29 cellular contexts compared by ENCODE assay signal in the genomic region with DNA sequence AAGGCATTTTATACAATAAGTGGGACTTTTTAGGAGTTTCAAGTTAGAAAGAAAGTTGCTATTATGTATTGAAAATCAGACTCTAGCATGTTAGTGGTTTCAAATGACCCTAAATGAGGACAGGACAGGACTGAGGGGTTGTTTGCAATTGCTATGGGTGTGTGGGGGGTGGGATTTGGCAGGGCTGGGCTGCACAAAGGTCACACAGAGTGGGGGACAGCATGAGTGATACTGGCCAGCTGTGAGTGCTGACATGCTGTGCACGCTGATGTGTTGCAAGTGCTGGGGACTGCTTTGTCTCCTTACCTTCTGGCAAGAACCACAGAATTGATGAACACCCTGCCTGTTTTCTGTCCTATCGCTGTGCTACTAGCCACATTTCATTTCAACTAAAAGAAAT.
"Had no signal": no experiment of that assay in that cellular context is flagged by ENCODE, and none has a peak within 500 bp of the region (broad histone marks: within the 10 kb centered on the region; RNA-seq: fewer than 3 reads in every experiment).

No MANE protein-coding gene starts in this region.

- H3K27ac ChIP-seq: adrenal gland, body of pancreas, coronary artery, dorsolateral prefrontal cortex, esophagus muscularis mucosa, foreskin keratinocyte, gastroesophageal sphincter had no signal

- H3K4me3 ChIP-seq: adrenal gland, body of pancreas, coronary artery, dorsolateral prefrontal cortex, esophagus muscularis mucosa, gastroesophageal sphincter had no signal

- H3K27me3 ChIP-seq: adrenal gland, body of pancreas, dorsolateral prefrontal cortex, esophagus muscularis mucosa, foreskin keratinocyte, gastroesophageal sphincter had no signal

- DNase-seq: activated CD4-positive, alpha-beta memory T cell treated with anti-CD3 and anti-CD28 coated beads for 36 hours; activated CD4-positive, alpha-beta T cell treated with anti-CD3 and anti-CD28 coated beads for 36 hours; activated CD4-positive, alpha-beta T cell treated with anti-CD3 and anti-CD28 coated beads, Interleukin-2, amount 10 ng/mL, durations not matched to agents 24 days and 14 days; activated CD4-positive, CD25-positive, alpha-beta regulatory T cell; activated CD4-positive, CD25-positive, alpha-beta regulatory T cell treated with anti-CD3 and anti-CD28 coated beads, Interleukin-2, amount 50 U/mL, for 72 hours; activated CD8-positive, alpha-beta memory T cell treated with anti-CD3 and anti-CD28 coated beads, Interleukin-2, amount 10 ng/mL, durations not matched to agents 7 days and 5 days; activated CD8-positive, alpha-beta memory T cell treated with anti-CD3 and anti-CD28 coated beads, Interleukin-2, amount 50 U/mL, for 4 hours; activated CD8-positive, alpha-beta T cell treated with anti-CD3 and anti-CD28 coated beads, Interleukin-2, amount 10 ng/mL, durations not matched to agents 7 days and 5 days; activated effector memory CD4-positive, alpha-beta T cell treated with anti-CD3 and anti-CD28 coated beads, Interleukin-2, amount 50 U/mL, for 16 hours; activated naive CD4-positive, alpha-beta T cell treated with anti-CD3 and anti-CD28 coated beads for 36 hours; activated naive CD8-positive, alpha-beta T cell treated with anti-CD3 and anti-CD28 coated beads for 36 hours; activated naive CD8-positive, alpha-beta T cell treated with anti-CD3 and anti-CD28 coated beads, Interleukin-2, amount 50 U/mL, for 24 hours; activated T-cell treated with anti-CD3 and anti-CD28 coated beads, Interleukin-2, amount 50 U/mL, for 1 hour; activated T-cell treated with anti-CD3 and anti-CD28 coated beads, Interleukin-2, amount 50 U/mL, for 48 hours; adrenal gland; amygdala; aorta; body of pancreas; central memory CD4-positive, alpha-beta T cell; cerebellar nuclear complex; dorsolateral prefrontal cortex; effector memory CD4-positive, alpha-beta T cell; endodermal cell; erythroblast; T-helper 2 cell had no signal

- H3K4me1 ChIP-seq: adrenal gland, body of pancreas, esophagus muscularis mucosa, foreskin keratinocyte, gastroesophageal sphincter had no signal

- H3K9me3 ChIP-seq: adrenal gland, body of pancreas, esophagus muscularis mucosa, gastroesophageal sphincter had no signal

- ATAC-seq: activated CD4-positive, alpha-beta T cell treated with anti-CD3 and anti-CD28 coated beads for 36 hours; activated CD8-positive, alpha-beta memory T cell treated with anti-CD3 and anti-CD28 coated beads, Interleukin-2, amount 10 ng/mL, durations not matched to agents 7 days and 5 days; activated CD8-positive, alpha-beta T cell treated with anti-CD3 and anti-CD28 coated beads, Interleukin-2, amount 10 ng/mL, durations not matched to agents 7 days and 5 days; activated naive CD8-positive, alpha-beta T cell treated with anti-CD3 and anti-CD28 coated beads, Interleukin-2, amount 50 U/mL, for 24 hours; body of pancreas; gastroesophageal sphincter had no signal
